ENCODE assay signal across 8 cellular contexts in the genomic region with DNA sequence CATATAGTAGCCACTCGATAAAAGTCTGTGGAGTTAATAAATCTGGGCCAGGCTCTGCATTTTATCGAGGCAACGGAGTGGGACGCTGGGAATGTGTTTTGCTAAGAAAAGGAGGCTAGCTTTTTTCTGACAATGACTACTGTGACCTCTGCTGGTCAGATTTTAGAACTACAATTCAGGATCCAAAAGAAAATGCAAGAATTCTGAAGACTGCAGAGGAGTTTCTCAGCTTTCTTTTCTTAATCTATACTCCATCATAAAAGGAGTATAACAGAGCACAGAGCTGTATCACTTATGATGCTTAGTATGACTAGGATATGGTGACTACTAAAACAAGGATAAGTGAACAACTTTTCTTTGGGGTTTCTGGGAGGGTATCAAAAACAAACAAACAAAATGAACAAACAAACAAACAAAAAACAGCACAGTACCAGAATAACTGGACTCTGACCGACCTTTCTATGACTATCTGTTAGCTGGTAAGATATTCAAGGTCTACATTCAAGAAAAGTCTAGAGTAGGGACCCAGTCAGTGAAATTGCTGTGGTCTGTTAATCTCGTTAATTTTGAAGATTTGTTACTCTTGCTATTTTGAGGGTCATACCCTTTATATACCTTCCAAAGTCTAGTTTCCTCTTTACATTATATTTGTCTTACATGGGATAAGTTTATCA. TPM values are rescaled to one million over a fixed set of nuclear protein-coding genes. Genes with fewer than 3 reads are reported as not detected.
DNase-seq lines count a peak whose midpoint lies in the region; ATAC-seq and TF ChIP-seq lines count a peak whose summit lies in the region.

No MANE protein-coding gene starts in this region.

- no peaks in the 10 kb centered on the region for H4K20me1 ChIP-seq in smooth muscle cell (ENCODE audit: low read depth)

- H3K4me3 Mint-ChIP-seq in CD14-positive monocyte, result no peak overlapping the region

- H3K36me3 ChIP-seq in smooth muscle cell (ENCODE audit: low read depth), result no peaks in the 10 kb centered on the region

- H3F3A ChIP-seq in smooth muscle cell (ENCODE audit: low read depth), result no peaks in the 10 kb centered on the region

- H3K27ac ChIP-seq in smooth muscle cell (ENCODE audit: low read depth), result no peak overlapping the region

- peaks cover 0 to 1% (median 0%) of the 10 kb centered on the region in 3 donors for H3K27me3 Mint-ChIP-seq in CD14-positive monocyte (ENCODE audit: low read depth in 3 of 3)

- no peaks in the 10 kb centered on the region for H3K27me3 ChIP-seq in smooth muscle cell (ENCODE audit: low read depth)

- H3K4me1 Mint-ChIP-seq in CD14-positive monocyte, result no peaks in the 10 kb centered on the region

- H3K4me3 ChIP-seq in smooth muscle cell, result peak overlapping the region; percentile 4

- DNase-seq in CD14-positive monocyte (ENCODE audit: low spot score) (no peak), NCI-H2107 (lab: John Stamatoyannopoulos, UW) (peak; percentile 32), amniotic epithelial cell (ENCODE audit: low read depth) (peak; percentile 46), hepatic stellate cell (ENCODE audit: low spot score) (peak; percentile 14), smooth muscle cell (lab: John Stamatoyannopoulos, UW; ENCODE audit: unreplicated experiment) (no peak)
- no peak for DNase-seq in activated CD4-positive, CD25-positive, alpha-beta regulatory T cell (lab: John Stamatoyannopoulos, UW)

- H3K36me3 Mint-ChIP-seq in CD14-positive monocyte, result no peaks in the 10 kb centered on the region

- no peak overlapping the region for H3K27ac Mint-ChIP-seq in CD14-positive monocyte

- H3K9ac ChIP-seq in smooth muscle cell (ENCODE audit: low read depth), result no peak overlapping the region

- WGBS in smooth muscle cell (ENCODE audit: low lambda C conversion rate), result 25% methylated on average over 6 of the region's 6 CpGs

- TF ChIP-seq CTCF in CD14-positive monocyte (IDR thresholded peaks at IDR 0.05) (peak; percentile 79), smooth muscle cell (IDR thresholded peaks at IDR 0.05; ENCODE audit: borderline replicate concordance, insufficient read depth, poor library complexity, severe bottlenecking) (peak; percentile 70)

- no peaks in the 10 kb centered on the region for H3K79me2 ChIP-seq in smooth muscle cell (ENCODE audit: low read depth)

- ATAC-seq in GM19351 (IDR thresholded peaks at IDR 0.05; ENCODE audit: unreplicated experiment) (peak; percentile 45), HG03097 (IDR thresholded peaks at IDR 0.05; ENCODE audit: low FRiP score, unreplicated experiment) (no peak)

- no peak overlapping the region for H2AFZ ChIP-seq in smooth muscle cell (ENCODE audit: low read depth)

- no peaks in the 10 kb centered on the region for H3K4me1 ChIP-seq in smooth muscle cell (ENCODE audit: low read depth)

- no peaks in the 10 kb centered on the region for H3K9me3 ChIP-seq in smooth muscle cell (replicated peaks; ENCODE audit: low read depth)

- peak overlapping the region; percentile 60 for H3K4me2 ChIP-seq in smooth muscle cell

- H3K9me3 Mint-ChIP-seq in CD14-positive monocyte, result no peaks in the 10 kb centered on the region

- intact Hi-C loops in CD14-positive monocyte (cut with micrococcal nuclease), result loop anchor here in 1 of 2 donors (5.0 kb wide), 1 partner anchor 151 kb away; no protein-coding TSS in a partner anchor

RNA-seq across cellular contexts. Expression of a gene that starts 46.2 kb away (rescaled TPM):
- polyA plus RNA-seq in CD14-positive monocyte (not detected), smooth muscle cell (not detected in 2 replicates)
- 1.6 and 1.7 TPM in 2 replicates for total RNA-seq in smooth muscle cell

Comparison
In these comparisons a context has a peak if more than half of its experiments do, and no peak if none do; other contexts are left out.
1. DNase-seq: peak in NCI-H2107 (single experiment), amniotic epithelial cell (single experiment) and hepatic stellate cell (single experiment); none in CD14-positive monocyte (single experiment), smooth muscle cell (single experiment) and activated CD4-positive, CD25-positive, alpha-beta regulatory T cell (0 of 4).